8 cellular contexts compared by ENCODE assay signal in the genomic region with DNA sequence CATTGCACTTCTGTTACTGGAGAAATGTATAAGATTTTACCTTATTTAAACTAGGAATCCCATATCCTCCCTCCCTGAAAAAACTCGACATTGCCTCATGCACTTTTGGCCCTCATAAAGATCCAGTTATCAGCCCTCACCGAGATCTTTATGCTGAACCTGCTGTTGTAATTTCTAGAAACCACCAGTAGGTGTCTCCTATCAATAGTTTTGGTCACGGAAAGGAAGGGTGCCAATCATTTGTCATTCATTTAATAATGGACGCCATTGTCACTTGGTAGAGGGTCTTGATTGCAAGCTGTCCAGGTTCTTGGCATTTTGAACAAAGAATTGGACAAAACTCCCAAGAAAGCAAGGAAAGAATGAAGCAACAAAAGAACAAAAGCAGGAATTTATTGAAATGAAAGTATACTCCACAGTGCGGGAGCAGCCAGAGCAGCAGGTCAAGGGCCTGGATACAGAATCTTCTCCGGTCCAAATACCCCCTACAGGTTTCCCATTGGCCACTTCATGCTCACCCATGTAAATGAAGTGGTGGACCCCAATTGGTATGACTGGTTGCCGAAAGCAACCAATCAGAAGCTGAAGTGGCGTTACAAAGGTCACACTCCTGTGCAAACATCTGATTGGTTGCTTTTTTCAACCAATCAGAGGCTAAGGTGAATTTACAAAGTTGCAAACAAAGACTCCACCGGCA.
DNase-seq lines count a peak whose midpoint lies in the region; ATAC-seq, FAIRE-seq and TF ChIP-seq lines count a peak whose summit lies in the region.

No MANE protein-coding gene starts in this region.

- peak; percentile 82 for ATAC-seq in HG03378 (IDR thresholded peaks at IDR 0.05; ENCODE audit: unreplicated experiment)
- peak; percentile 67 for ATAC-seq in memory B cell (ENCODE audit: low read depth)

- peak overlapping the region; percentile 81 for H3K4me3 Mint-ChIP-seq in memory B cell

- no peaks in the 10 kb centered on the region for H3K36me3 ChIP-seq in bronchial epithelial cell (ENCODE audit: control insufficient read depth, insufficient read depth, low read length)

- no peaks in the 10 kb centered on the region for H3K27me3 Mint-ChIP-seq in memory B cell

- H3K27ac Mint-ChIP-seq in memory B cell, result no peak overlapping the region

- H3K4me3 ChIP-seq in bronchial epithelial cell (ENCODE audit: low read depth, low read length), result no peak overlapping the region

- no peaks in the 10 kb centered on the region for H3K9me3 Mint-ChIP-seq in memory B cell

- H3K36me3 Mint-ChIP-seq in memory B cell, result no peaks in the 10 kb centered on the region

- peaks cover 4% of the 10 kb centered on the region for H3K4me1 Mint-ChIP-seq in memory B cell

- H3K27me3 ChIP-seq in bronchial epithelial cell (ENCODE audit: control insufficient read depth, insufficient read depth, low read length), result no peaks in the 10 kb centered on the region

- DNase-seq in DMS114 treated with DMSO at 0.1 percent for 48 hours (lab: John Stamatoyannopoulos, UW; ENCODE audit: unreplicated experiment) (peak; percentile 17), GM19238 (ENCODE audit: insufficient read length, low spot score) (peak; percentile 4), NCI-H748 (lab: John Stamatoyannopoulos, UW; ENCODE audit: unreplicated experiment) (peak; percentile 77), bronchial epithelial cell (ENCODE audit: low read depth) (peak; percentile 44), memory B cell (ENCODE audit: low spot score in 2 of 2) (peak in 1 of 2 donors; percentile 25), T-helper 9 cell (no peak)
- DNase-seq in stimulated activated naive CD4-positive, alpha-beta T cell treated with Interleukin-2 at 50 U/mL for 16 hours (lab: John Stamatoyannopoulos, UW), result no peak

- peak; percentile 43 for FAIRE-seq in bronchial epithelial cell (lab: Jason Lieb, UNC)

- peak; percentile 64 for TF ChIP-seq CTCF in bronchial epithelial cell (IDR thresholded peaks at IDR 0.05; ENCODE audit: insufficient read depth, low read length, severe bottlenecking)

Comparison
In these comparisons a context has a peak if more than half of its experiments do, and no peak if none do; other contexts are left out.
1. DNase-seq: peak in DMS114 treated with DMSO at 0.1 percent for 48 hours (single experiment), GM19238 (single experiment), NCI-H748 (single experiment) and bronchial epithelial cell (single experiment); none in stimulated activated naive CD4-positive, alpha-beta T cell treated with Interleukin-2 at 50 U/mL for 16 hours (single experiment) and T-helper 9 cell (single experiment).